In the genomic region with DNA sequence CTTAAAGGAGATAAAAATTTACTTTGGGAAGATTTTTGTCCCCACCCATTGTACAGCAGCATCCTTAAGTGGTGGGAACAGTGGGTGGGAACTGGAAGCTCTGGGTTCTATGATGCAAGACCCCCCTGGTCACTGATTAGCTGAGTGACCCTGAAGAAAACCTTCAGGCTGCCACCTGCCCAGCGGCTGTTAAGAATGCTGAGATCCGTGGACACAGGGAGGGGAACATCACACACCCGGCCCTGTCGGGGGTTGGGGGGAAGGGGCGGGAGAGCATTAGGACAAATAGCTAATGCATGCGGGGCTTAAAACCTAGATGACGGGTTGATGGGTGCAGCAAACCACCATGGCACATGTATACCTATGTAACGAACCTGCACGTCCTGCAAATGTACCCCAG, we compare ENCODE assay signal across 25 cellular contexts. TPM values are rescaled to one million over a fixed set of nuclear protein-coding genes. Genes with fewer than 3 reads are reported as not detected.
A peak's percentile ranks its signal among the peaks of the same experiment; 100 is the strongest.
DNase-seq lines count a peak whose midpoint lies in the region; ATAC-seq, FAIRE-seq and TF ChIP-seq lines count a peak whose summit lies in the region.
"Had no signal": no experiment of that assay in that cellular context is flagged by ENCODE, and none has a peak within 500 bp of the region (broad histone marks: within the 10 kb centered on the region; RNA-seq: fewer than 3 reads in every experiment).

No MANE protein-coding gene starts in this region.

- H3K4me3 ChIP-seq in PC-9 (no peak overlapping the region; the same call in 1 of the 2 replicates), endothelial cell of umbilical vein (replicated peaks in 1 of 3; ENCODE audit: insufficient read depth in 1 of 3, low read depth in 1 of 3, low read length in 3 of 3) (no peak overlapping the region), OCI-LY7 (ENCODE audit: low read depth, low read length, poor library complexity, severe bottlenecking) (no peak overlapping the region)
- H3K4me3 ChIP-seq: lower lobe of right lung had no signal

- H3K9me3 ChIP-seq in PC-9 (ENCODE audit: insufficient read depth, low read depth) (0 out of 2 replicates have a peak, but pooled peaks cover 7% of the 10 kb centered on the region), endothelial cell of umbilical vein (replicated peaks; ENCODE audit: control insufficient read depth, insufficient read depth, low read length) (no peaks in the 10 kb centered on the region), OCI-LY7 (ENCODE audit: low read length) (peaks cover 10% of the 10 kb centered on the region; the same call in 1 of the 2 replicates)
- H3K9me3 ChIP-seq: lower lobe of right lung had no signal

- intact Hi-C loops in activated CD4-positive, alpha-beta memory T cell treated with anti-CD3 and anti-CD28 coated beads for 36 hours (cut with micrococcal nuclease) = loop anchor here (5.0 kb wide), 2 partner anchors 72 to 137 kb away; no protein-coding TSS in a partner anchor
- intact Hi-C loops in PC-9 (cut with micrococcal nuclease; ENCODE audit: unreplicated experiment) = loop anchor here (5.0 kb wide), 1 partner anchor 72 kb away; no protein-coding TSS in a partner anchor
- intact Hi-C loops in endothelial cell of umbilical vein (cut with micrococcal nuclease) = loop anchor here (2.0 kb wide), 1 partner anchor 14 kb away; the partner anchor contains the start of gene CARD11
- intact Hi-C loops in OCI-LY7 (cut with micrococcal nuclease; ENCODE audit: unreplicated experiment) = no loop called here

- CTCF ChIA-PET in activated CD4-positive, alpha-beta memory T cell treated with anti-CD3 and anti-CD28 coated beads for 36 hours (lab: Charles Lee) = no interaction called here
- CTCF ChIA-PET in activated CD4-positive, alpha-beta memory T cell treated with anti-CD3 and anti-CD28 coated beads, Interleukin-2, amount 10 ng/mL, durations not matched to agents 7 days and 5 days (lab: Charles Lee) = interaction anchor here (2.2 kb wide), 1 partner anchor 11 kb away, joined by 6 read pairs; no protein-coding TSS in a partner anchor
- CTCF ChIA-PET in PC-9 (lab: Charles Lee) (interaction anchor here (0.6 kb wide), 1 partner anchor 255 kb away, joined by 3 read pairs; no protein-coding TSS in a partner anchor), endothelial cell of umbilical vein (lab: Charles Lee) (interaction anchor here (1.2 to 1.6 kb wide), 3 partner anchors 11 to 135 kb away, joined by 3 to 5 read pairs (median 4); no protein-coding TSS in a partner anchor), OCI-LY7 (lab: Charles Lee; ENCODE audit: unreplicated experiment) (no interaction called here)

- BruUV-seq in PC-9 (replicated peaks; lab: Mats Ljungman, UMichigan) (no TSS peak), endothelial cell of umbilical vein (replicated peaks; lab: Mats Ljungman, UMichigan) (no TSS peak), OCI-LY7 (replicated peaks; lab: Mats Ljungman, UMichigan) (no TSS peak)

- POLR2A ChIA-PET in activated CD4-positive, alpha-beta memory T cell treated with anti-CD3 and anti-CD28 coated beads for 36 hours (lab: Charles Lee) = interaction anchor here (0.6 to 1.1 kb wide), 4 partner anchors 34 to 73 kb away, joined by 3 read pairs; no protein-coding TSS in a partner anchor
- POLR2A ChIA-PET in activated CD4-positive, alpha-beta memory T cell treated with anti-CD3 and anti-CD28 coated beads, Interleukin-2, amount 10 ng/mL, durations not matched to agents 7 days and 5 days (lab: Charles Lee) = no interaction called here
- POLR2A ChIA-PET in PC-9 (lab: Charles Lee; ENCODE audit: unreplicated experiment) (no interaction called here), endothelial cell of umbilical vein (lab: Charles Lee) (interaction anchor here (0.7 kb wide), 1 partner anchor 11 kb away, joined by 6 read pairs; no protein-coding TSS in a partner anchor), OCI-LY7 (lab: Charles Lee) (no interaction called here)

- ATAC-seq in HG02763 (IDR thresholded peaks at IDR 0.05; ENCODE audit: unreplicated experiment) = no peak
- ATAC-seq: lower lobe of right lung had no signal

- H3K4me1 ChIP-seq in PC-9 (replicated peaks; ENCODE audit: insufficient read depth) = peaks cover 25% of the 10 kb centered on the region
- H3K4me1 ChIP-seq in endothelial cell of umbilical vein (ENCODE audit: control insufficient read depth, extremely low read depth, insufficient read depth, low read length) = peaks cover 22% of the 10 kb centered on the region
- H3K4me1 ChIP-seq in OCI-LY7 (ENCODE audit: insufficient read depth, low read length, poor library complexity, severe bottlenecking) = no peaks in the 10 kb centered on the region
- H3K4me1 ChIP-seq: lower lobe of right lung, parathyroid adenoma had no signal

- peak; percentile 24 for FAIRE-seq in endothelial cell of umbilical vein (lab: Jason Lieb, UNC)
- FAIRE-seq: astrocyte had no signal

- H3K27me3 ChIP-seq in PC-9 (ENCODE audit: insufficient read depth, low read depth) = no peaks in the 10 kb centered on the region
- no peaks in the 10 kb centered on the region for H3K27me3 ChIP-seq in endothelial cell of umbilical vein (ENCODE audit: control insufficient read depth in 2 of 2, insufficient read depth in 2 of 2, low read length in 2 of 2)

- H4K20me1 ChIP-seq in PC-9 (ENCODE audit: insufficient read depth) (peaks cover 8% of the 10 kb centered on the region; the same call in 1 of the 2 replicates), endothelial cell of umbilical vein (replicated peaks; ENCODE audit: control insufficient read depth, extremely low read depth, insufficient read depth, low read length) (no peaks in the 10 kb centered on the region), OCI-LY7 (ENCODE audit: insufficient read depth, low read length) (no peaks in the 10 kb centered on the region)

- H3K9me2 ChIP-seq in PC-9 (ENCODE audit: insufficient read depth) (no peaks in the 10 kb centered on the region), OCI-LY7 (ENCODE audit: insufficient read depth, low read length) (no peaks in the 10 kb centered on the region)

- peak overlapping the region; percentile 85 for H3K27ac ChIP-seq in PC-9
- H3K27ac ChIP-seq in endothelial cell of umbilical vein (ENCODE audit: insufficient read depth, low read depth, low read length) = peak overlapping the region; percentile 80
- no peak overlapping the region for H3K27ac ChIP-seq in OCI-LY7 (ENCODE audit: low read depth, low read length, poor library complexity, severe bottlenecking)
- H3K27ac ChIP-seq: HL-60, lower lobe of right lung, parathyroid adenoma had no signal

- H3K27ac Mint-ChIP-seq in activated CD4-positive, alpha-beta memory T cell treated with anti-CD3 and anti-CD28 coated beads for 36 hours = peak overlapping the region; percentile 96
- no peak overlapping the region for H3K27ac Mint-ChIP-seq in activated CD4-positive, alpha-beta memory T cell treated with anti-CD3 and anti-CD28 coated beads, Interleukin-2, amount 10 ng/mL, durations not matched to agents 7 days and 5 days
- peak overlapping the region; percentile 73 for H3K27ac Mint-ChIP-seq in progenitor cell of endocrine pancreas

- peaks cover 51% of the 10 kb centered on the region for H3K4me1 Mint-ChIP-seq in activated CD4-positive, alpha-beta memory T cell treated with anti-CD3 and anti-CD28 coated beads for 36 hours (ENCODE audit: low read depth)
- peaks cover 41% of the 10 kb centered on the region for H3K4me1 Mint-ChIP-seq in activated CD4-positive, alpha-beta memory T cell treated with anti-CD3 and anti-CD28 coated beads, Interleukin-2, amount 10 ng/mL, durations not matched to agents 7 days and 5 days
- peaks cover 17% of the 10 kb centered on the region for H3K4me1 Mint-ChIP-seq in progenitor cell of endocrine pancreas (ENCODE audit: low read depth)

- dilution Hi-C loops in endothelial cell of umbilical vein (cut with MboI; ENCODE audit: extremely low pct_ligation_motif_present, low sequenced_read_pairs) = no loop called here

- no peaks in the 10 kb centered on the region for H3K9me1 ChIP-seq in endothelial cell of umbilical vein (replicated peaks; ENCODE audit: control insufficient read depth, extremely low read depth, insufficient read depth, low read length)

- no peak for DNase-seq in activated CD4-positive, alpha-beta memory T cell treated with anti-CD3 and anti-CD28 coated beads for 36 hours
- DNase-seq in activated CD4-positive, alpha-beta memory T cell treated with anti-CD3 and anti-CD28 coated beads, Interleukin-2, amount 10 ng/mL, durations not matched to agents 7 days and 5 days = no peak
- DNase-seq in PC-9 = no peak
- no peak for DNase-seq in endothelial cell of umbilical vein (ENCODE audit: low read depth, low spot score)
- DNase-seq in progenitor cell of endocrine pancreas (ENCODE audit: low spot score, unreplicated experiment) = no peak
- DNase-seq in NCI-H748 treated with DMSO at 0.1 percent for 48 hours (lab: John Stamatoyannopoulos, UW) = no peak
- DNase-seq in OCI-LY7 (ENCODE audit: low spot score) = no peak
- DNase-seq: activated gamma-delta T cell; C1 segment of cervical spinal cord; DMS153; GF-D8; H7; lower lobe of right lung; NCI-H1436; NCI-H774; SIG-M5; stimulated activated CD4-positive, alpha-beta T cell treated with anti-CD3 and anti-CD28 coated beads, Interleukin-1b, Interleukin-23, amount 100 ng/mL, for 48 hours had no signal

- H3K9ac ChIP-seq in endothelial cell of umbilical vein (replicated peaks; ENCODE audit: extremely low read depth, insufficient read depth, low read length) = no peak overlapping the region
- H3K9ac ChIP-seq: parathyroid adenoma had no signal

- H2AFZ ChIP-seq in PC-9 = no peak overlapping the region
- no peak overlapping the region for H2AFZ ChIP-seq in endothelial cell of umbilical vein (ENCODE audit: low read depth, low read length)
- no peak overlapping the region for H2AFZ ChIP-seq in OCI-LY7 (ENCODE audit: low read length)
- H2AFZ ChIP-seq: parathyroid adenoma had no signal

- TF ChIP-seq CTCF in PC-9 (conservative IDR thresholded peaks at IDR 0.05) (no peak), endothelial cell of umbilical vein (IDR thresholded peaks at IDR 0.05; ENCODE audit: extremely low read depth in 1 of 2, insufficient read depth in 1 of 2, low read depth in 1 of 2, low read length in 2 of 2) (no peak), progenitor cell of endocrine pancreas (IDR thresholded peaks at IDR 0.05; ENCODE audit: unreplicated experiment) (no peak), OCI-LY7 (conservative IDR thresholded peaks at IDR 0.05; ENCODE audit: low read length) (no peak)

- H3F3A ChIP-seq in PC-9 (ENCODE audit: insufficient read depth, low read depth) = peaks cover 21% of the 10 kb centered on the region

- TF ChIP-seq POLR2A in endothelial cell of umbilical vein (IDR thresholded peaks at IDR 0.05; ENCODE audit: low read depth, low read length) = no peak

- H3K4me3 Mint-ChIP-seq in activated CD4-positive, alpha-beta memory T cell treated with anti-CD3 and anti-CD28 coated beads for 36 hours = no peak overlapping the region
- H3K4me3 Mint-ChIP-seq in activated CD4-positive, alpha-beta memory T cell treated with anti-CD3 and anti-CD28 coated beads, Interleukin-2, amount 10 ng/mL, durations not matched to agents 7 days and 5 days = no peak overlapping the region
- H3K4me3 Mint-ChIP-seq in progenitor cell of endocrine pancreas (ENCODE audit: low read depth) = no peak overlapping the region

- H3K4me2 ChIP-seq in PC-9 (peak overlapping the region; percentile 73), endothelial cell of umbilical vein (ENCODE audit: insufficient read depth, low read length) (peak overlapping the region; percentile 41), OCI-LY7 (ENCODE audit: low read length) (no peak overlapping the region)

- peaks cover 59% of the 10 kb centered on the region for H3K36me3 Mint-ChIP-seq in activated CD4-positive, alpha-beta memory T cell treated with anti-CD3 and anti-CD28 coated beads for 36 hours
- peaks cover 82% of the 10 kb centered on the region for H3K36me3 Mint-ChIP-seq in activated CD4-positive, alpha-beta memory T cell treated with anti-CD3 and anti-CD28 coated beads, Interleukin-2, amount 10 ng/mL, durations not matched to agents 7 days and 5 days (ENCODE audit: low read depth)
- H3K36me3 Mint-ChIP-seq in progenitor cell of endocrine pancreas (ENCODE audit: insufficient read depth) = peaks cover 4% of the 10 kb centered on the region

- H3K79me2 ChIP-seq in PC-9 (ENCODE audit: low read depth) (peaks cover 61% of the 10 kb centered on the region), endothelial cell of umbilical vein (ENCODE audit: control insufficient read depth, insufficient read depth, low read length) (peaks cover 12% of the 10 kb centered on the region), OCI-LY7 (ENCODE audit: insufficient read depth, low read depth, low read length) (0 out of 2 replicates have a peak, but pooled peaks cover 3% of the 10 kb centered on the region)
- H3K79me2 ChIP-seq: parathyroid adenoma had no signal

- H3K9me3 Mint-ChIP-seq in activated CD4-positive, alpha-beta memory T cell treated with anti-CD3 and anti-CD28 coated beads for 36 hours = peaks cover 14% of the 10 kb centered on the region
- H3K9me3 Mint-ChIP-seq in activated CD4-positive, alpha-beta memory T cell treated with anti-CD3 and anti-CD28 coated beads, Interleukin-2, amount 10 ng/mL, durations not matched to agents 7 days and 5 days = peaks cover 16% of the 10 kb centered on the region
- H3K9me3 Mint-ChIP-seq in progenitor cell of endocrine pancreas (ENCODE audit: low read depth) = no peaks in the 10 kb centered on the region

- H3K27me3 Mint-ChIP-seq in activated CD4-positive, alpha-beta memory T cell treated with anti-CD3 and anti-CD28 coated beads for 36 hours = no peaks in the 10 kb centered on the region
- no peaks in the 10 kb centered on the region for H3K27me3 Mint-ChIP-seq in activated CD4-positive, alpha-beta memory T cell treated with anti-CD3 and anti-CD28 coated beads, Interleukin-2, amount 10 ng/mL, durations not matched to agents 7 days and 5 days
- no peaks in the 10 kb centered on the region for H3K27me3 Mint-ChIP-seq in progenitor cell of endocrine pancreas
- H3K27me3 Mint-ChIP-seq: IgD-negative memory B cell had no signal

- H3K36me3 ChIP-seq in PC-9 (ENCODE audit: low read depth) = peaks cover 20% of the 10 kb centered on the region
- no peaks in the 10 kb centered on the region for H3K36me3 ChIP-seq in endothelial cell of umbilical vein (ENCODE audit: control insufficient read depth in 2 of 2, extremely low read depth in 1 of 2, insufficient read depth in 2 of 2, low read length in 2 of 2)
- H3K36me3 ChIP-seq in OCI-LY7 (ENCODE audit: insufficient read depth, low read length) = peaks cover 26% of the 10 kb centered on the region
- H3K36me3 ChIP-seq: lower lobe of right lung had no signal

RNA-seq across cellular contexts. Expression of gene CARD11, which starts 14.5 kb away (rescaled TPM):
- total RNA-seq in activated CD4-positive, alpha-beta memory T cell treated with anti-CD3 and anti-CD28 coated beads for 36 hours = 100 to 1,000 TPM; 107 to 108 TPM
- total RNA-seq in activated CD4-positive, alpha-beta memory T cell treated with anti-CD3 and anti-CD28 coated beads, Interleukin-2, amount 10 ng/mL, durations not matched to agents 7 days and 5 days = 100 to 1,000 TPM; 163 TPM
- total RNA-seq in PC-9 (2021) (62.6 and 63.3 TPM in 2 replicates), endothelial cell of umbilical vein (32.0 and 41.8 TPM in 2 replicates), progenitor cell of endocrine pancreas (11.0 and 15.8 TPM in 2 replicates), OCI-LY7 (2022) (62.8 and 63.5 TPM in 2 replicates)
- 20.4 and 20.5 TPM in 2 replicates for polyA plus RNA-seq in endothelial cell of umbilical vein
- polyA plus RNA-seq in endothelial cell of umbilical vein (2011; cell fraction: cytosol; rRNA removed) = 24.3 and 26.6 TPM in 2 replicates
- 33.5 and 33.9 TPM in 2 replicates for polyA plus RNA-seq in endothelial cell of umbilical vein (2011; cell fraction: nucleus; rRNA removed)
- 28.0 and 37.8 TPM in 2 replicates for polyA plus RNA-seq in endothelial cell of umbilical vein (2012)
- polyA minus RNA-seq in endothelial cell of umbilical vein = 25.3 and 35.1 TPM in 2 replicates
- not detected for polyA minus RNA-seq in endothelial cell of umbilical vein (2011; cell fraction: cytosol; rRNA and poly(A)+ RNA removed)
- polyA minus RNA-seq in endothelial cell of umbilical vein (2011; cell fraction: nucleus; rRNA and poly(A)+ RNA removed) = 9.3 and 10.7 TPM in 2 replicates
- 32.5 and 33.8 TPM in 2 replicates for total RNA-seq in OCI-LY7 (2014; rRNA removed; shearing (Covaris generic))
- total RNA-seq: fibroblast of lung, MCF 10A, myocyte had no signal

Comparison
In these comparisons a context has a peak if more than half of its experiments do, and no peak if none do; other contexts are left out.
1. CTCF ChIA-PET loops: an anchor here in activated CD4-positive, alpha-beta memory T cell treated with anti-CD3 and anti-CD28 coated beads, Interleukin-2, amount 10 ng/mL, durations not matched to agents 7 days and 5 days (2.2 kb wide), PC-9 (0.6 kb wide) and endothelial cell of umbilical vein (1.2 to 1.6 kb wide); none called in activated CD4-positive, alpha-beta memory T cell treated with anti-CD3 and anti-CD28 coated beads for 36 hours and OCI-LY7.
2. POLR2A ChIA-PET loops: an anchor here in activated CD4-positive, alpha-beta memory T cell treated with anti-CD3 and anti-CD28 coated beads for 36 hours (0.6 to 1.1 kb wide) and endothelial cell of umbilical vein (0.7 kb wide); none called in activated CD4-positive, alpha-beta memory T cell treated with anti-CD3 and anti-CD28 coated beads, Interleukin-2, amount 10 ng/mL, durations not matched to agents 7 days and 5 days, PC-9 and OCI-LY7.